In genomic region chr13:60164490-60164889, GRCh38 we compare ENCODE assay signal across 8 cellular contexts. TPM values are rescaled to one million over a fixed set of nuclear protein-coding genes. Genes with fewer than 3 reads are reported as not detected.
DNase-seq lines count a peak whose midpoint lies in the region; ATAC-seq, FAIRE-seq and TF ChIP-seq lines count a peak whose summit lies in the region.

No MANE protein-coding gene starts in this region.

- H3K4me3 Mint-ChIP-seq in activated T-cell treated with anti-CD3 and anti-CD28 coated beads, Interleukin-2, amount 50 U/mL, for 72 hours: peak overlapping the region; percentile 95 to 97

- H3K27ac ChIP-seq in K562 (ENCODE audit: extremely low read depth, low read depth, low read length) (peak overlapping the region; percentile 82), testis (peak overlapping the region; percentile 84 to 87)

- H3K4me1 Mint-ChIP-seq in activated T-cell treated with anti-CD3 and anti-CD28 coated beads, Interleukin-2, amount 50 U/mL, for 72 hours (ENCODE audit: low read depth): peaks cover 48% of the 10 kb centered on the region

- no peaks in the 10 kb centered on the region for H3K9me1 ChIP-seq in K562 (ENCODE audit: control insufficient read depth, insufficient read depth, low read length)

- peak overlapping the region; percentile 85 to 94 for H3K9ac ChIP-seq in K562 (ENCODE audit: insufficient read depth in 1 of 2, low read depth in 2 of 2, low read length in 2 of 2)

- H3K79me2 ChIP-seq in K562 (ENCODE audit: control insufficient read depth, insufficient read depth, low read length): peaks cover 54% of the 10 kb centered on the region

- TF ChIP-seq CTCF in K562 (IDR thresholded peaks at IDR 0.05 in 2 of 3, conservative IDR thresholded peaks at IDR 0.05 in 1 of 3; ENCODE audit: insufficient read depth in 2 of 3, low read depth in 1 of 3, low read length in 3 of 3) (no peak), testis (IDR thresholded peaks at IDR 0.05) (no peak)

- ATAC-seq in activated T-cell treated with anti-CD3 and anti-CD28 coated beads, Interleukin-2, amount 50 U/mL, for 72 hours (replicated peaks in 1 of 2): no peak
- no peak for ATAC-seq in K562
- no peak for ATAC-seq in GM18907 (IDR thresholded peaks at IDR 0.05; ENCODE audit: unreplicated experiment)
- ATAC-seq in GM19452 (IDR thresholded peaks at IDR 0.05; ENCODE audit: unreplicated experiment): no peak

- intact Hi-C loops in K562 (cut with micrococcal nuclease) (loop anchor here (2.0 to 5.0 kb wide), 2 partner anchors 50 to 63 kb away; no protein-coding TSS in a partner anchor), testis (cut with DNase I; ENCODE audit: low total_unique reads) (no loop called here)

- in situ Hi-C loops in K562 (cut with MboI): no loop called here

- no TSS peak for BruUV-seq in K562 (replicated peaks; lab: Mats Ljungman, UMichigan)

- H3K9me3 ChIP-seq in K562 (replicated peaks; ENCODE audit: control insufficient read depth, insufficient read depth, low read depth, low read length) (no peaks in the 10 kb centered on the region), testis (no peaks in the 10 kb centered on the region)

- H3K27me3 Mint-ChIP-seq in activated T-cell treated with anti-CD3 and anti-CD28 coated beads, Interleukin-2, amount 50 U/mL, for 72 hours (ENCODE audit: low read depth): no peaks in the 10 kb centered on the region

- peak overlapping the region; percentile 87 for H2AFZ ChIP-seq in K562 (ENCODE audit: low read depth, low read length)

- POLR2A ChIA-PET in K562 (lab: Yijun Ruan, JAX): interaction anchor here (0.5 to 1.2 kb wide), 3 partner anchors 9 to 976 kb away, joined by 3 to 4 read pairs (median 3); no protein-coding TSS in a partner anchor

- no peak for TF ChIP-seq EP300 in K562 (IDR thresholded peaks at IDR 0.05; ENCODE audit: low read length)

- TF ChIP-seq POLR2A in K562 (conservative IDR thresholded peaks at IDR 0.05) (no peak), testis (IDR thresholded peaks at IDR 0.05) (no peak)

- TF ChIP-seq RAD21 in K562 (CRISPR knock-in tag; conservative IDR thresholded peaks at IDR 0.05 in 1 of 2, IDR thresholded peaks at IDR 0.05 in 1 of 2): no peak

- H3K4me3 ChIP-seq in K562: peak overlapping the region; percentile 70
- H3K4me3 ChIP-seq in testis: peak overlapping the region; percentile 70 to 79

- 33% methylated on average over 1 of the region's 1 CpG for WGBS in K562 (ENCODE audit: insufficient coverage, low coverage, missing lambda C conversion rate)
- 13 to 20% methylated on average over 1 of the region's 1 CpG for WGBS in testis, 2 donors

- no peaks in the 10 kb centered on the region for H3K9me3 Mint-ChIP-seq in activated T-cell treated with anti-CD3 and anti-CD28 coated beads, Interleukin-2, amount 50 U/mL, for 72 hours

- CTCF ChIA-PET in K562 (lab: Yijun Ruan, JAX; ENCODE audit: low intra/inter-chr PET ratio): no interaction called here

- peak overlapping the region; percentile 90 for H3K4me2 ChIP-seq in K562 (ENCODE audit: insufficient read depth, low read length)

- H3K36me3 ChIP-seq in K562 (ENCODE audit: control insufficient read depth, insufficient read depth, low read length) (peaks cover 7% of the 10 kb centered on the region; the same call in 2 of the 3 replicates), testis (ENCODE audit: low read depth, missing control alignments) (no peaks in the 10 kb centered on the region)

- peaks cover 16% of the 10 kb centered on the region in 2 donors for H3K36me3 Mint-ChIP-seq in activated T-cell treated with anti-CD3 and anti-CD28 coated beads, Interleukin-2, amount 50 U/mL, for 72 hours (ENCODE audit: insufficient read depth in 2 of 2)

- peaks cover 5% of the 10 kb centered on the region; the same call in 1 of the 2 replicates for H4K20me1 ChIP-seq in K562 (replicated peaks; ENCODE audit: control insufficient read depth, insufficient read depth, low read length)

- FAIRE-seq in K562 (lab: Jason Lieb, UNC): no peak

- H3K27me3 ChIP-seq in K562 (ENCODE audit: control insufficient read depth in 2 of 2, insufficient read depth in 2 of 2, low read length in 2 of 2) (no peaks in the 10 kb centered on the region), testis (no peaks in the 10 kb centered on the region)

- no peak for DNase-seq in activated T-cell treated with anti-CD3 and anti-CD28 coated beads, Interleukin-2, amount 50 U/mL, for 72 hours
- DNase-seq in activated T-cell treated with anti-CD3 and anti-CD28 coated beads, Interleukin-2, amount 50 U/mL, for 1 hour: no peak
- DNase-seq in K562 (ENCODE audit: extremely low read depth in 1 of 4, low spot score in 3 of 4) (no peak), left kidney (ENCODE audit: low read depth, low spot score) (peak; percentile 49), testis (no peak), NCI-H128 (lab: John Stamatoyannopoulos, UW; ENCODE audit: unreplicated experiment) (no peak)

- peak overlapping the region; percentile 95 for H3K27ac Mint-ChIP-seq in activated T-cell treated with anti-CD3 and anti-CD28 coated beads, Interleukin-2, amount 50 U/mL, for 72 hours

- H3K4me1 ChIP-seq in K562 (replicated peaks in 1 of 2; ENCODE audit: control insufficient read depth in 2 of 2, insufficient read depth in 2 of 2, low read length in 2 of 2): peaks cover 0 to 10% of the 10 kb centered on the region in 2 experiments; a peak in 3 of 5 replicates
- H3K4me1 ChIP-seq in testis: peaks cover 8% of the 10 kb centered on the region

TF ChIP-seq in K562, 482 proteins besides CTCF, POLR2A, EP300 and RAD21:
- no peak for TF ChIP-seq NELFE (IDR thresholded peaks at IDR 0.05; ENCODE audit: insufficient read depth, insufficient read length)
- TF ChIP-seq ZNF780A (CRISPR knock-in tag; IDR thresholded peaks at IDR 0.05): no peak
- 0 out of 2 replicates have a peak, but pooled peaks have one; percentile 25 for TF ChIP-seq BACH1 (tag; IDR thresholded peaks at IDR 0.05)
- no peak for TF ChIP-seq HNRNPLL (IDR thresholded peaks at IDR 0.05; ENCODE audit: low read depth, low read length, poor library complexity, severe bottlenecking)
- TF ChIP-seq BRD4 (IDR thresholded peaks at IDR 0.05): no peak
- TF ChIP-seq IRF2 (CRISPR knock-in tag; IDR thresholded peaks at IDR 0.05): no peak
- TF ChIP-seq, protein P1, sequence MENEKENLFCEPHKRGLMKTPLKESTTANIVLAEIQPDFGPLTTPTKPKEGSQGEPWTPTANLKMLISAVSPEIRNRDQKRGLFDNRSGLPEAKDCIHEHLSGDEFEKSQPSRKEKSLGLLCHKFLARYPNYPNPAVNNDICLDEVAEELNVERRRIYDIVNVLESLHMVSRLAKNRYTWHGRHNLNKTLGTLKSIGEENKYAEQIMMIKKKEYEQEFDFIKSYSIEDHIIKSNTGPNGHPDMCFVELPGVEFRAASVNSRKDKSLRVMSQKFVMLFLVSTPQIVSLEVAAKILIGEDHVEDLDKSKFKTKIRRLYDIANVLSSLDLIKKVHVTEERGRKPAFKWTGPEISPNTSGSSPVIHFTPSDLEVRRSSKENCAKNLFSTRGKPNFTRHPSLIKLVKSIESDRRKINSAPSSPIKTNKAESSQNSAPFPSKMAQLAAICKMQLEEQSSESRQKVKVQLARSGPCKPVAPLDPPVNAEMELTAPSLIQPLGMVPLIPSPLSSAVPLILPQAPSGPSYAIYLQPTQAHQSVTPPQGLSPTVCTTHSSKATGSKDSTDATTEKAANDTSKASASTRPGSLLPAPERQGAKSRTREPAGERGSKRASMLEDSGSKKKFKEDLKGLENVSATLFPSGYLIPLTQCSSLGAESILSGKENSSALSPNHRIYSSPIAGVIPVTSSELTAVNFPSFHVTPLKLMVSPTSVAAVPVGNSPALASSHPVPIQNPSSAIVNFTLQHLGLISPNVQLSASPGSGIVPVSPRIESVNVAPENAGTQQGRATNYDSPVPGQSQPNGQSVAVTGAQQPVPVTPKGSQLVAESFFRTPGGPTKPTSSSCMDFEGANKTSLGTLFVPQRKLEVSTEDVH (IDR thresholded peaks at IDR 0.05; ENCODE audit: low read depth, partially characterized antibody): no peak
TF ChIP-seq in K562: peak in this region for 1.

RNA-seq across cellular contexts. Expression of gene DIAPH3, which starts 0.8 kb away (rescaled TPM):
- 10 to 100 TPM; 28.5 to 30.8 TPM for total RNA-seq in activated T-cell treated with anti-CD3 and anti-CD28 coated beads, Interleukin-2, amount 50 U/mL, for 72 hours
- 16.1 and 63.3 TPM in 2 replicates for total RNA-seq in K562 (2011; cell fraction: chromatin; rRNA removed; ENCODE audit: low replicate concordance)
- 10.2 and 15.9 TPM in 2 replicates for total RNA-seq in K562 (2011; cell fraction: nucleolus; rRNA removed)
- 20.3 and 23.1 TPM in 2 replicates for total RNA-seq in K562 (2011; cell fraction: nucleoplasm; rRNA removed)
- 9.3 and 10.4 TPM in 2 replicates for total RNA-seq in K562 (2014; rRNA removed)
- total RNA-seq in K562 (2014; rRNA removed; fragmentation: Illumina TruSeq; extraction: Trizol): 18.2 and 21.4 TPM in 2 replicates
- 14.3 and 14.7 TPM in 2 replicates for total RNA-seq in K562 (2015; rRNA removed; fragmentation: Illumina TruSeq; extraction: Trizol)
- 17.1 and 18.7 TPM in 2 replicates for total RNA-seq in K562 (2021)
- 12.3 and 16.0 TPM in 2 replicates for polyA plus RNA-seq in K562 (2011; rRNA removed)
- polyA plus RNA-seq in K562 (2011; cell fraction: cytosol; rRNA removed): 3.5 and 6.4 TPM in 2 replicates
- 7.0 and 10.8 TPM in 2 replicates for polyA plus RNA-seq in K562 (2011; cell fraction: nucleus; rRNA removed)
- 10.8 and 16.4 TPM in 2 replicates for polyA plus RNA-seq in K562 (2012)
- polyA plus RNA-seq in K562 (2014; fragmentation: Illumina TruSeq; extraction: Trizol): 14.9 and 17.2 TPM in 2 replicates
- polyA plus RNA-seq in K562 (2014; fragmentation: Nextera tagmentation; extraction: Ambion mirVana): 10 to 100 TPM in 1 of 2 experiments, 1 to 10 TPM in 1; 10.0 to 10.6 TPM
- polyA plus RNA-seq in K562 (2014; rRNA removed): 8.4 and 9.0 TPM in 2 replicates
- polyA minus RNA-seq in K562 (2011; rRNA and poly(A)+ RNA removed): 47.8 and 52.7 TPM in 2 replicates
- 11.1 and 14.1 TPM in 2 replicates for polyA minus RNA-seq in K562 (2011; cell fraction: cytosol; rRNA and poly(A)+ RNA removed)
- polyA minus RNA-seq in K562 (2011; cell fraction: nucleus; rRNA and poly(A)+ RNA removed): 38.5 and 55.3 TPM in 2 replicates
- total RNA-seq in testis: 10 to 100 TPM; 12.5 to 18.7 TPM
- polyA plus RNA-seq in testis (ENCODE audit: insufficient read depth, low read depth, low replicate concordance): 30.3 TPM
